11 cellular contexts compared by ENCODE assay signal in genomic region chr1:23013657-23014056, GRCh38. TPM values are rescaled to one million over a fixed set of nuclear protein-coding genes. Genes with fewer than 3 reads are reported as not detected.
A peak's percentile ranks its signal among the peaks of the same experiment; 100 is the strongest.
DNase-seq lines count a peak whose midpoint lies in the region; ATAC-seq, FAIRE-seq and TF ChIP-seq lines count a peak whose summit lies in the region.
"Had no signal": no experiment of that assay in that cellular context is flagged by ENCODE, and none has a peak within 500 bp of the region (broad histone marks: within the 10 kb centered on the region; RNA-seq: fewer than 3 reads in every experiment).

No MANE protein-coding gene starts in this region.

- no peaks in the 10 kb centered on the region for H3K36me3 Mint-ChIP-seq in astrocyte (ENCODE audit: low read depth, unreplicated experiment)
- H3K36me3 Mint-ChIP-seq: stimulated activated effector memory CD8-positive, alpha-beta T cell treated with anti-CD3 and anti-CD28 coated beads, Interleukin-12 subunit alpha, Interleukin-12 subunit beta, amount 100 ng/mL, for 72 hours had no signal

- no peak overlapping the region for H2AFZ ChIP-seq in astrocyte (ENCODE audit: low read depth, low read length)

- no peaks in the 10 kb centered on the region for H3K9me3 ChIP-seq in astrocyte (ENCODE audit: insufficient read depth, low read depth, low read length)

- no peaks in the 10 kb centered on the region for H3K27me3 Mint-ChIP-seq in astrocyte (ENCODE audit: low read depth, unreplicated experiment)

- H3K4me1 ChIP-seq in astrocyte (ENCODE audit: insufficient read depth, low read length), result peaks cover 13% of the 10 kb centered on the region

- DNase-seq in HT1080 (ENCODE audit: low read depth) (peak; percentile 7), NCI-H2227 treated with DMSO at 0.1 percent for 48 hours (lab: John Stamatoyannopoulos, UW) (peak; percentile 31), astrocyte (ENCODE audit: low read depth) (no peak), retina (peak; percentile 62), activated gamma-delta T cell (lab: John Stamatoyannopoulos, UW) (no peak)
- no peak for DNase-seq in stimulated activated CD4-positive, alpha-beta T cell treated with anti-CD3 and anti-CD28 coated beads, Interleukin-15, amount 100 ng/mL, for 24 hours
- DNase-seq: activated CD4-positive, alpha-beta T cell treated with anti-CD3 and anti-CD28 coated beads for 4 hours; central memory CD4-positive, alpha-beta T cell had no signal

- no peaks in the 10 kb centered on the region for H4K20me1 ChIP-seq in astrocyte (ENCODE audit: insufficient read depth, low read length)

- TF ChIP-seq CTCF in astrocyte (IDR thresholded peaks at IDR 0.05; ENCODE audit: insufficient read depth, low read depth, low read length), result no peak

- no peak overlapping the region for H3K4me2 ChIP-seq in astrocyte (ENCODE audit: low read length)

- no peaks in the 10 kb centered on the region for H3K79me2 ChIP-seq in astrocyte (ENCODE audit: insufficient read depth, low read length)

- no peak for ATAC-seq in HG02884 (IDR thresholded peaks at IDR 0.05; ENCODE audit: unreplicated experiment)
- ATAC-seq in HG02571 (IDR thresholded peaks at IDR 0.05; ENCODE audit: unreplicated experiment), result no peak
- ATAC-seq: stimulated activated effector memory CD8-positive, alpha-beta T cell treated with anti-CD3 and anti-CD28 coated beads, Interleukin-12 subunit alpha, Interleukin-12 subunit beta, amount 100 ng/mL, for 72 hours had no signal

- peak overlapping the region; percentile 62 for H3K27ac Mint-ChIP-seq in astrocyte (ENCODE audit: unreplicated experiment)
- H3K27ac Mint-ChIP-seq: stimulated activated effector memory CD8-positive, alpha-beta T cell treated with anti-CD3 and anti-CD28 coated beads, Interleukin-12 subunit alpha, Interleukin-12 subunit beta, amount 100 ng/mL, for 72 hours had no signal

- H3K36me3 ChIP-seq in astrocyte (ENCODE audit: insufficient read depth, low read length), result no peaks in the 10 kb centered on the region

- H3K27me3 ChIP-seq in astrocyte (ENCODE audit: insufficient read depth, low read length), result no peaks in the 10 kb centered on the region

- no peaks in the 10 kb centered on the region for H3K9me3 Mint-ChIP-seq in astrocyte (ENCODE audit: unreplicated experiment)
- H3K9me3 Mint-ChIP-seq: stimulated activated effector memory CD8-positive, alpha-beta T cell treated with anti-CD3 and anti-CD28 coated beads, Interleukin-12 subunit alpha, Interleukin-12 subunit beta, amount 100 ng/mL, for 72 hours had no signal

- H3K4me3 Mint-ChIP-seq in astrocyte (ENCODE audit: unreplicated experiment), result no peak overlapping the region
- H3K4me3 Mint-ChIP-seq: stimulated activated effector memory CD8-positive, alpha-beta T cell treated with anti-CD3 and anti-CD28 coated beads, Interleukin-12 subunit alpha, Interleukin-12 subunit beta, amount 100 ng/mL, for 72 hours had no signal

- peaks cover 8% of the 10 kb centered on the region for H3K4me1 Mint-ChIP-seq in astrocyte (ENCODE audit: low read depth, unreplicated experiment)

- no peak overlapping the region for H3K9ac ChIP-seq in astrocyte (ENCODE audit: low read length)

- no peak for FAIRE-seq in astrocyte (lab: Jason Lieb, UNC)

- no peak overlapping the region for H3K4me3 ChIP-seq in astrocyte (ENCODE audit: insufficient read depth, low read depth, low read length)

- H3K27ac ChIP-seq in astrocyte (ENCODE audit: low read depth, low read length), result no peak overlapping the region

RNA-seq across cellular contexts. Expression of gene TEX46, which starts 2.0 kb away (rescaled TPM):
- not detected in 2 replicates for total RNA-seq in HT1080 (2014; rRNA removed; shearing (Covaris generic))
- polyA plus RNA-seq in HT1080 (2015; cell fraction: cytosol; rRNA removed), result not detected in 2 replicates
- not detected in 2 replicates for polyA plus RNA-seq in HT1080 (2015; cell fraction: nucleus; rRNA removed)
- total RNA-seq in astrocyte, result not detected in 2 replicates

RNA-seq across cellular contexts. Expression of gene KDM1A, which starts 5.6 kb away (rescaled TPM):
- 141 and 145 TPM in 2 replicates for total RNA-seq in HT1080 (2014; rRNA removed; shearing (Covaris generic))
- 85.1 and 94.6 TPM in 2 replicates for polyA plus RNA-seq in HT1080 (2015; cell fraction: cytosol; rRNA removed)
- polyA plus RNA-seq in HT1080 (2015; cell fraction: nucleus; rRNA removed), result 116 and 125 TPM in 2 replicates
- total RNA-seq in astrocyte, result 110 TPM in 2 replicates

RNA-seq across cellular contexts. Expression of gene LACTBL1, which starts 41.0 kb away (rescaled TPM):
- total RNA-seq in HT1080 (2014; rRNA removed; shearing (Covaris generic)), result not detected in 2 replicates
- polyA plus RNA-seq in HT1080 (2015; cell fraction: cytosol; rRNA removed), result not detected in 2 replicates
- not detected in 2 replicates for polyA plus RNA-seq in HT1080 (2015; cell fraction: nucleus; rRNA removed)
- not detected in 2 replicates for total RNA-seq in astrocyte

Comparison
In these comparisons a context has a peak if more than half of its experiments do, and no peak if none do; other contexts are left out.
1. DNase-seq: peak in HT1080 (single experiment), NCI-H2227 treated with DMSO at 0.1 percent for 48 hours (single experiment) and retina (single experiment); none in astrocyte (single experiment), activated gamma-delta T cell (single experiment) and stimulated activated CD4-positive, alpha-beta T cell treated with anti-CD3 and anti-CD28 coated beads, Interleukin-15, amount 100 ng/mL, for 24 hours (single experiment).